ENCODE assay signal across 8 cellular contexts in genomic region chr19:38929929-38930775, GRCh38. TPM values are rescaled to one million over a fixed set of nuclear protein-coding genes. Genes with fewer than 3 reads are reported as not detected.
DNase-seq lines count a peak whose midpoint lies in the region; ATAC-seq, FAIRE-seq and TF ChIP-seq lines count a peak whose summit lies in the region.

A gene with protein sequence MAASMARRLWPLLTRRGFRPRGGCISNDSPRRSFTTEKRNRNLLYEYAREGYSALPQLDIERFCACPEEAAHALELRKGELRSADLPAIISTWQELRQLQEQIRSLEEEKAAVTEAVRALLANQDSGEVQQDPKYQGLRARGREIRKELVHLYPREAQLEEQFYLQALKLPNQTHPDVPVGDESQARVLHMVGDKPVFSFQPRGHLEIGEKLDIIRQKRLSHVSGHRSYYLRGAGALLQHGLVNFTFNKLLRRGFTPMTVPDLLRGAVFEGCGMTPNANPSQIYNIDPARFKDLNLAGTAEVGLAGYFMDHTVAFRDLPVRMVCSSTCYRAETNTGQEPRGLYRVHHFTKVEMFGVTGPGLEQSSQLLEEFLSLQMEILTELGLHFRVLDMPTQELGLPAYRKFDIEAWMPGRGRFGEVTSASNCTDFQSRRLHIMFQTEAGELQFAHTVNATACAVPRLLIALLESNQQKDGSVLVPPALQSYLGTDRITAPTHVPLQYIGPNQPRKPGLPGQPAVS (minus strand): TSS chr19:38930763. CDS start chr19:38930736, 27 bp downstream.

- TF ChIP-seq CTCF in OCI-LY1 (IDR thresholded peaks at IDR 0.05; ENCODE audit: low read length) = peak; percentile 99
- peak; percentile 99 to 100 for TF ChIP-seq CTCF in endothelial cell of umbilical vein (IDR thresholded peaks at IDR 0.05; ENCODE audit: extremely low read depth in 1 of 2, insufficient read depth in 1 of 2, low read depth in 1 of 2, low read length in 2 of 2)

- no peak for FAIRE-seq in endothelial cell of umbilical vein (lab: Jason Lieb, UNC)

- H3K9me1 ChIP-seq in endothelial cell of umbilical vein (replicated peaks; ENCODE audit: control insufficient read depth, extremely low read depth, insufficient read depth, low read length) = no peaks in the 10 kb centered on the region

- BruUV-seq in endothelial cell of umbilical vein (replicated peaks; lab: Mats Ljungman, UMichigan) = TSS peak; percentile 58

- H3K9me3 ChIP-seq in OCI-LY1 (ENCODE audit: low read length) (peaks cover 6% of the 10 kb centered on the region; the same call in 1 of the 2 replicates), endothelial cell of umbilical vein (replicated peaks; ENCODE audit: control insufficient read depth, insufficient read depth, low read length) (no peaks in the 10 kb centered on the region)

- H3K27me3 ChIP-seq in OCI-LY1 (ENCODE audit: insufficient read depth, low read length) (no peaks in the 10 kb centered on the region), endothelial cell of umbilical vein (ENCODE audit: control insufficient read depth in 2 of 2, insufficient read depth in 2 of 2, low read length in 2 of 2) (no peaks in the 10 kb centered on the region)

- H3K4me2 ChIP-seq in OCI-LY1 (ENCODE audit: low read length) (peak within 1 kb of the TSS; percentile 94), endothelial cell of umbilical vein (ENCODE audit: insufficient read depth, low read length) (peak within 1 kb of the TSS; percentile 74)

- H3K27ac ChIP-seq in OCI-LY1 (ENCODE audit: low read depth, low read length, poor library complexity, severe bottlenecking) (peak within 1 kb of the TSS; percentile 83), endothelial cell of umbilical vein (ENCODE audit: insufficient read depth, low read depth, low read length) (peak within 1 kb of the TSS; percentile 69)

- H3K79me2 ChIP-seq in OCI-LY1 (ENCODE audit: insufficient read depth, low read length) (peaks cover 16% of the 10 kb centered on the region; the same call in 1 of the 2 replicates), endothelial cell of umbilical vein (ENCODE audit: control insufficient read depth, insufficient read depth, low read length) (peaks cover 22% of the 10 kb centered on the region)

- H2AFZ ChIP-seq in OCI-LY1 (ENCODE audit: low read length) (no peak within 1 kb of the TSS; the same call in 1 of the 2 replicates), endothelial cell of umbilical vein (ENCODE audit: low read depth, low read length) (peak within 1 kb of the TSS; percentile 73)

- peak within 1 kb of the TSS; percentile 98 for H3K4me3 ChIP-seq in OCI-LY1 (ENCODE audit: low read depth, low read length, poor library complexity, severe bottlenecking)
- H3K4me3 ChIP-seq in endothelial cell of umbilical vein (replicated peaks in 1 of 3; ENCODE audit: insufficient read depth in 1 of 3, low read depth in 1 of 3, low read length in 3 of 3) = peak within 1 kb of the TSS; percentile 50 to 78 (median 58)

- no peaks in the 10 kb centered on the region for H3F3A ChIP-seq in OCI-LY1 (ENCODE audit: insufficient read depth, low read length)

- peak within 1 kb of the TSS; percentile 96 for H3K9ac ChIP-seq in OCI-LY1 (ENCODE audit: low read length)
- H3K9ac ChIP-seq in endothelial cell of umbilical vein (replicated peaks; ENCODE audit: extremely low read depth, insufficient read depth, low read length) = peak within 1 kb of the TSS; percentile 86

- H3K4me1 ChIP-seq in OCI-LY1 (ENCODE audit: insufficient read depth, low read length, severe bottlenecking) (peaks cover 23% of the 10 kb centered on the region), endothelial cell of umbilical vein (ENCODE audit: control insufficient read depth, extremely low read depth, insufficient read depth, low read length) (peaks cover 14% of the 10 kb centered on the region)

- CTCF ChIA-PET in endothelial cell of umbilical vein (lab: Charles Lee) = interaction anchor here (0.7 to 3.4 kb wide), 36 partner anchors 10 to 556 kb away, joined by 3 to 29 read pairs (median 4); partner anchors contain the start of genes ACTN4, ECH1, EIF3K and FAM98C

- DNase-seq in DMS 273 (lab: John Stamatoyannopoulos, UW; ENCODE audit: unreplicated experiment) = peak; percentile 97
- peak; percentile 94 for DNase-seq in HuH-7.5 (ENCODE audit: low spot score)
- peak; percentile 98 for DNase-seq in activated CD8-positive, alpha-beta memory T cell treated with anti-CD3 and anti-CD28 coated beads, Interleukin-2, amount 50 U/mL, for 48 hours
- DNase-seq in endothelial cell of umbilical vein (ENCODE audit: low read depth, low spot score) = peak; percentile 95
- DNase-seq in midbrain (lab: John Stamatoyannopoulos, UW) = peak; percentile 97
- DNase-seq in stimulated activated CD8-positive, alpha-beta memory T cell treated with anti-CD3 and anti-CD28 coated beads, Interleukin-15, amount 100 ng/mL, for 48 hours (ENCODE audit: low read depth in 2 of 2) = peak; percentile 82 to 85

- intact Hi-C loops in endothelial cell of umbilical vein (cut with micrococcal nuclease) = loop anchor here (1.0 to 2.0 kb wide), 7 partner anchors 31 to 527 kb away; partner anchors contain the start of genes FAM98C, NFKBIB and SIRT2

- peak; percentile 73 for ATAC-seq in GM21528 (IDR thresholded peaks at IDR 0.05; ENCODE audit: low FRiP score, unreplicated experiment)

- H4K20me1 ChIP-seq in OCI-LY1 (ENCODE audit: insufficient read depth, low read length) = no peaks in the 10 kb centered on the region
- H4K20me1 ChIP-seq in endothelial cell of umbilical vein (replicated peaks; ENCODE audit: control insufficient read depth, extremely low read depth, insufficient read depth, low read length) = no peaks in the 10 kb centered on the region

- dilution Hi-C loops in endothelial cell of umbilical vein (cut with MboI; ENCODE audit: extremely low pct_ligation_motif_present, low sequenced_read_pairs) = no loop called here

- H3K9me2 ChIP-seq in OCI-LY1 (ENCODE audit: low read depth, low read length) = no peaks in the 10 kb centered on the region

- TF ChIP-seq POLR2A in endothelial cell of umbilical vein (IDR thresholded peaks at IDR 0.05; ENCODE audit: low read depth, low read length) = peak; percentile 85

- peaks cover 44% of the 10 kb centered on the region for H3K36me3 ChIP-seq in OCI-LY1 (ENCODE audit: insufficient read depth, low read length)
- H3K36me3 ChIP-seq in endothelial cell of umbilical vein (ENCODE audit: control insufficient read depth in 2 of 2, extremely low read depth in 1 of 2, insufficient read depth in 2 of 2, low read length in 2 of 2) = peaks cover 0 to 11% of the 10 kb centered on the region in 2 experiments

- POLR2A ChIA-PET in endothelial cell of umbilical vein (lab: Charles Lee) = interaction anchor here (0.6 to 1.4 kb wide), 5 partner anchors 67 to 557 kb away, joined by 3 to 6 read pairs (median 3); partner anchors contain the start of genes FAM98C and ZFP36

TF ChIP-seq in endothelial cell of umbilical vein, 7 proteins besides CTCF, POLR2A, EP300 and RAD21:
- no peak for TF ChIP-seq MYC (IDR thresholded peaks at IDR 0.05; ENCODE audit: low read depth, low read length)
- TF ChIP-seq EZH2 (IDR thresholded peaks at IDR 0.05; ENCODE audit: borderline replicate concordance, low read depth, low read length, severe bottlenecking) = no peak
- TF ChIP-seq, protein P1, sequence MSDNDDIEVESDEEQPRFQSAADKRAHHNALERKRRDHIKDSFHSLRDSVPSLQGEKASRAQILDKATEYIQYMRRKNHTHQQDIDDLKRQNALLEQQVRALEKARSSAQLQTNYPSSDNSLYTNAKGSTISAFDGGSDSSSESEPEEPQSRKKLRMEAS (IDR thresholded peaks at IDR 0.05; ENCODE audit: insufficient read depth, insufficient read length) = peak; percentile 36
- peak; percentile 86 for TF ChIP-seq POLR2AphosphoS5 (IDR thresholded peaks at IDR 0.05; ENCODE audit: insufficient read depth, low read depth, low read length)

RNA-seq across cellular contexts. Expression of the gene that starts here (rescaled TPM):
- total RNA-seq in endothelial cell of umbilical vein = 38.5 and 40.3 TPM in 2 replicates
- polyA plus RNA-seq in endothelial cell of umbilical vein = 43.7 and 58.6 TPM in 2 replicates
- polyA plus RNA-seq in endothelial cell of umbilical vein (2011; cell fraction: cytosol; rRNA removed) = 19.3 and 24.4 TPM in 2 replicates
- 169 and 186 TPM in 2 replicates for polyA plus RNA-seq in endothelial cell of umbilical vein (2011; cell fraction: nucleus; rRNA removed)
- polyA plus RNA-seq in endothelial cell of umbilical vein (2012) = 18.8 and 22.5 TPM in 2 replicates
- polyA minus RNA-seq in endothelial cell of umbilical vein = 25.0 and 37.0 TPM in 2 replicates
- 28.2 TPM for polyA minus RNA-seq in endothelial cell of umbilical vein (2011; cell fraction: cytosol; rRNA and poly(A)+ RNA removed)
- polyA minus RNA-seq in endothelial cell of umbilical vein (2011; cell fraction: nucleus; rRNA and poly(A)+ RNA removed) = 37.9 and 41.1 TPM in 2 replicates

Comparison
In these comparisons a context has a peak if more than half of its experiments do, and no peak if none do; other contexts are left out.
1. Peak in every context shown above with its lines: DNase-seq, ATAC-seq, H3K4me3 ChIP-seq and H3K27ac ChIP-seq.